13 cellular contexts compared by ENCODE assay signal in the genomic region with DNA sequence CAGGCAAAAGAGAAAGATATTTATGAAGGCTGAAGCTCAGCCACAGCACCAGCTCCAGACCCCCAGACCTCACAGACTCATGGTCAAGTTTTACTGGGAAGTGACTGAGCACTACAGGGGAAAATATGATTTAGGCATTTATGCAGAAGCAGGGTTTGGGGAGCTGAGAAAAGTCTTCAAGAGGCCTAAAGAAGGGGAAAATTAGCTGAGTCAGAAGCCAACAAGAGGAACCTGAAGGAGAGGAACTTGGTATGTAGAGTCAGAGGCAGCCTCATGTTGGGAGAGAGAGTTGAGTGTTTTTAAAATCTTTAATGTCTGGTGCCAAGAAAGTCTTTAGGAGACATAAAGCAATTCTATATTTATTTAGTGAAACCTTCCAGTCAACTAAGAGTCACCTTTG.
DNase-seq lines count a peak whose midpoint lies in the region; FAIRE-seq and TF ChIP-seq lines count a peak whose summit lies in the region.
"Had no signal": no experiment of that assay in that cellular context is flagged by ENCODE, and none has a peak within 500 bp of the region (broad histone marks: within the 10 kb centered on the region; RNA-seq: fewer than 3 reads in every experiment).

No MANE protein-coding gene starts in this region.

- FAIRE-seq in GM19239 (lab: Jason Lieb, UNC) = no peak
- FAIRE-seq: endothelial cell of umbilical vein had no signal

- in situ Hi-C loops in ACHN (cut with HindIII; ENCODE audit: low pct_ligation_motif_present, low pct_unique_long_range_greater_than_20kb, low sequenced_read_pairs) = no loop called here

- no peak overlapping the region for H2BK120ac ChIP-seq in H9 (ENCODE audit: low read depth, low read length, poor library complexity, severe bottlenecking)

- no peak overlapping the region for H3K18ac ChIP-seq in H9 (ENCODE audit: insufficient read length, low read depth, low read length)

- H3K4me3 Mint-ChIP-seq in H9 = no peak overlapping the region
- H3K4me3 Mint-ChIP-seq: immature natural killer cell had no signal

- no peak overlapping the region for H3K14ac ChIP-seq in H9 (ENCODE audit: insufficient read depth, low read length)

- peaks cover 9 to 13% of the 10 kb centered on the region in 2 experiments for H3K4me1 Mint-ChIP-seq in H9
- H3K4me1 Mint-ChIP-seq: immature natural killer cell had no signal

- H3K79me2 ChIP-seq in OCI-LY3 (ENCODE audit: low read length) = no peaks in the 10 kb centered on the region
- H3K79me2 ChIP-seq in H9 (ENCODE audit: insufficient read depth, low read length) = no peaks in the 10 kb centered on the region

- TF ChIP-seq POLR2A in esophagus squamous epithelium (IDR thresholded peaks at IDR 0.05) (no peak), prostate gland (IDR thresholded peaks at IDR 0.05) (no peak)

- TF ChIP-seq CTCF in OCI-LY3 (IDR thresholded peaks at IDR 0.05; ENCODE audit: low read depth, low read length) (no peak), esophagus squamous epithelium (IDR thresholded peaks at IDR 0.05) (no peak), prostate gland (IDR thresholded peaks at IDR 0.05) (no peak), H9 (conservative IDR thresholded peaks at IDR 0.05) (no peak)

- no peaks in the 10 kb centered on the region for H3K9me3 ChIP-seq in OCI-LY3 (ENCODE audit: insufficient read depth, low read length)
- H3K9me3 ChIP-seq in esophagus squamous epithelium = no peaks in the 10 kb centered on the region
- no peaks in the 10 kb centered on the region for H3K9me3 ChIP-seq in prostate gland
- H3K9me3 ChIP-seq in H9 (ENCODE audit: control insufficient read depth, low read depth, low read length) = no peaks in the 10 kb centered on the region

- no peak overlapping the region for H3T11ph ChIP-seq in H9 (ENCODE audit: low read length)

- no peaks in the 10 kb centered on the region for H3K27me3 ChIP-seq in OCI-LY3 (ENCODE audit: low read depth, low read length)
- H3K27me3 ChIP-seq in esophagus squamous epithelium = no peaks in the 10 kb centered on the region
- no peaks in the 10 kb centered on the region for H3K27me3 ChIP-seq in prostate gland (replicated peaks; ENCODE audit: insufficient read depth)
- H3K27me3 ChIP-seq in H9 (ENCODE audit: insufficient read depth, low read length) = no peaks in the 10 kb centered on the region

- H4K20me1 ChIP-seq in OCI-LY3 (ENCODE audit: insufficient read depth, low read length) (no peaks in the 10 kb centered on the region), H9 (ENCODE audit: control insufficient read depth, insufficient read depth, insufficient read length) (no peaks in the 10 kb centered on the region)

- no peaks in the 10 kb centered on the region for H3K36me3 ChIP-seq in OCI-LY3 (replicated peaks; ENCODE audit: low read depth, low read length)
- H3K36me3 ChIP-seq in esophagus squamous epithelium = no peaks in the 10 kb centered on the region
- H3K36me3 ChIP-seq in prostate gland = no peaks in the 10 kb centered on the region

- H3K27me3 Mint-ChIP-seq in H9 (ENCODE audit: low read depth) = peaks cover 4% of the 10 kb centered on the region

- peaks cover 1 to 9% (median 2%) of the 10 kb centered on the region in 3 experiments; a peak in 4 of 7 replicates for H3K36me3 Mint-ChIP-seq in H9 (ENCODE audit: insufficient read depth in 1 of 3, low read depth in 3 of 3)
- H3K36me3 Mint-ChIP-seq: immature natural killer cell had no signal

- peak overlapping the region; percentile 60 for H3K4me2 ChIP-seq in OCI-LY3 (ENCODE audit: low read length)
- H3K4me2 ChIP-seq in H9 (ENCODE audit: insufficient read depth, insufficient read length, low read length) = no peak overlapping the region

- no peak overlapping the region for H3K4ac ChIP-seq in H9 (ENCODE audit: low read depth, low read length)

- no peak overlapping the region for H2BK5ac ChIP-seq in H9 (ENCODE audit: insufficient read length, low read length)

- H2BK12ac ChIP-seq in H9 (ENCODE audit: insufficient read length, low read depth, low read length) = no peak overlapping the region

- H4K5ac ChIP-seq in H9 (ENCODE audit: insufficient read length, low read depth, low read length) = no peak overlapping the region

- no peak overlapping the region for H3K56ac ChIP-seq in H9 (ENCODE audit: insufficient read length, low read depth, low read length)

- no peak overlapping the region for H4K8ac ChIP-seq in H9 (replicated peaks; ENCODE audit: insufficient read length, low read depth, low read length)

- H3K9ac ChIP-seq in OCI-LY3 (ENCODE audit: low read length) = peak overlapping the region; percentile 29; the same call in 1 of the 2 replicates
- H3K9ac ChIP-seq in H9 (ENCODE audit: extremely low read depth, insufficient read length, low read length) = no peak overlapping the region

- intact Hi-C loops in esophagus squamous epithelium (cut with DNase I) = no loop called here
- intact Hi-C loops in prostate gland (cut with DNase I) = no loop called here

- H3K23me2 ChIP-seq in H9 (ENCODE audit: insufficient read length, low read depth, low read length, poor library complexity, severe bottlenecking) = no peaks in the 10 kb centered on the region

- H2AFZ ChIP-seq in OCI-LY3 (ENCODE audit: low read depth, low read length) = 0 out of 2 replicates have a peak overlapping the region, but pooled peaks have one; percentile 16
- no peak overlapping the region for H2AFZ ChIP-seq in H9 (ENCODE audit: low read length)

- no peak overlapping the region for H3K23ac ChIP-seq in H9 (ENCODE audit: insufficient read length, low read depth, low read length)

- no peaks in the 10 kb centered on the region for H3K79me1 ChIP-seq in H9 (ENCODE audit: insufficient read depth, low read depth, low read length, poor library complexity, severe bottlenecking)

- no peak overlapping the region for H4K91ac ChIP-seq in H9 (ENCODE audit: insufficient read length, low read depth, low read length)

- DNase-seq in AML-193 (lab: John Stamatoyannopoulos, UW) = peak; percentile 80 to 90
- DNase-seq in esophagus squamous epithelium (lab: John Stamatoyannopoulos, UW) = no peak
- no peak for DNase-seq in prostate gland (ENCODE audit: low spot score)
- DNase-seq in GM19239 (ENCODE audit: insufficient read length, low spot score) = no peak
- no peak for DNase-seq in H9
- DNase-seq in GM19238 (ENCODE audit: insufficient read length, low spot score) = no peak
- no peak for DNase-seq in ACHN
- DNase-seq: activated CD4-positive, CD25-positive, alpha-beta regulatory T cell treated with anti-CD3 and anti-CD28 coated beads, Interleukin-2, amount 50 U/mL, for 72 hours; activated naive CD4-positive, alpha-beta T cell treated with anti-CD3 and anti-CD28 coated beads, Interleukin-2, amount 50 U/mL, for 16 hours; immature natural killer cell; NCI-H1694 had no signal

- no peak overlapping the region for H2AK5ac ChIP-seq in H9 (ENCODE audit: insufficient read length, low read length)

- H3K27ac ChIP-seq in OCI-LY3 (ENCODE audit: low read length) (peak overlapping the region; percentile 48), esophagus squamous epithelium (peak overlapping the region in 3 of 4 donors; percentile 55 to 87 (median 81)), prostate gland (peak overlapping the region; percentile 20 to 57), H9 (ENCODE audit: insufficient read length, low read depth, low read length) (no peak overlapping the region)

- H3K4me1 ChIP-seq in OCI-LY3 (ENCODE audit: low read length) (peaks cover 48% of the 10 kb centered on the region), esophagus squamous epithelium (peaks cover 0 to 12% (median 4%) of the 10 kb centered on the region in 3 donors), prostate gland (replicated peaks) (no peaks in the 10 kb centered on the region), H9 (ENCODE audit: insufficient read depth, low read length) (no peaks in the 10 kb centered on the region)

- no peak overlapping the region for H2BK20ac ChIP-seq in H9 (ENCODE audit: low read depth, low read length, poor library complexity, severe bottlenecking)

- H3K4me3 ChIP-seq in OCI-LY3 (ENCODE audit: low read length) (no peak overlapping the region), esophagus squamous epithelium (no peak overlapping the region), prostate gland (no peak overlapping the region)

- no peak overlapping the region for H2BK15ac ChIP-seq in H9 (ENCODE audit: low read depth, low read length)

- H3K9me3 Mint-ChIP-seq in H9 = peaks cover 18 to 20% of the 10 kb centered on the region in 2 experiments

- H3K27ac Mint-ChIP-seq in H9 = no peak overlapping the region
- H3K27ac Mint-ChIP-seq: immature natural killer cell had no signal

Comparison
In these comparisons a context has a peak if more than half of its experiments do, and no peak if none do; other contexts are left out.
1. DNase-seq: peak in AML-193 (2 of 2); none in esophagus squamous epithelium (single experiment), prostate gland (single experiment), GM19239 (single experiment), H9 (single experiment), GM19238 (single experiment) and ACHN (single experiment).